ENCODE assay signal across 19 cellular contexts in genomic region chr16:20291807-20292206, GRCh38. TPM values are rescaled to one million over a fixed set of nuclear protein-coding genes. Genes with fewer than 3 reads are reported as not detected.
"Had no signal": no experiment of that assay in that cellular context is flagged by ENCODE, and none has a peak within 500 bp of the region (broad histone marks: within the 10 kb centered on the region; RNA-seq: fewer than 3 reads in every experiment).

No MANE protein-coding gene starts in this region.

- H3K27ac Mint-ChIP-seq: activated CD4-positive, alpha-beta memory T cell treated with anti-CD3 and anti-CD28 coated beads, Interleukin-2, amount 10 ng/mL, durations not matched to agents 7 days and 5 days; activated CD4-positive, alpha-beta T cell treated with anti-CD3 and anti-CD28 coated beads for 36 hours; activated naive CD8-positive, alpha-beta T cell treated with anti-CD3 and anti-CD28 coated beads, Interleukin-2, amount 50 U/mL, for 24 hours; natural killer cell had no signal

- H3K4me1 Mint-ChIP-seq: activated CD4-positive, alpha-beta memory T cell treated with anti-CD3 and anti-CD28 coated beads, Interleukin-2, amount 10 ng/mL, durations not matched to agents 7 days and 5 days; activated CD4-positive, alpha-beta T cell treated with anti-CD3 and anti-CD28 coated beads for 36 hours; activated naive CD8-positive, alpha-beta T cell treated with anti-CD3 and anti-CD28 coated beads, Interleukin-2, amount 50 U/mL, for 24 hours; natural killer cell had no signal

- H3K4me3 Mint-ChIP-seq: activated CD4-positive, alpha-beta memory T cell treated with anti-CD3 and anti-CD28 coated beads, Interleukin-2, amount 10 ng/mL, durations not matched to agents 7 days and 5 days; activated CD4-positive, alpha-beta T cell treated with anti-CD3 and anti-CD28 coated beads for 36 hours; activated naive CD8-positive, alpha-beta T cell treated with anti-CD3 and anti-CD28 coated beads, Interleukin-2, amount 50 U/mL, for 24 hours; natural killer cell had no signal

- H3K27me3 Mint-ChIP-seq: activated CD4-positive, alpha-beta memory T cell treated with anti-CD3 and anti-CD28 coated beads, Interleukin-2, amount 10 ng/mL, durations not matched to agents 7 days and 5 days; activated naive CD8-positive, alpha-beta T cell treated with anti-CD3 and anti-CD28 coated beads, Interleukin-2, amount 50 U/mL, for 24 hours had no signal

- DNase-seq: activated CD4-positive, alpha-beta memory T cell treated with anti-CD3 and anti-CD28 coated beads, Interleukin-2, amount 10 ng/mL, durations not matched to agents 7 days and 5 days; activated CD4-positive, alpha-beta T cell treated with anti-CD3 and anti-CD28 coated beads for 36 hours; activated naive CD4-positive, alpha-beta T cell; activated naive CD8-positive, alpha-beta T cell treated with anti-CD3 and anti-CD28 coated beads, Interleukin-2, amount 50 U/mL, for 24 hours; esophagus squamous epithelium; foreskin fibroblast; islet precursor cell; mammary epithelial cell; natural killer cell; psoas muscle; stimulated activated CD4-positive, alpha-beta T cell treated with anti-CD3 and anti-CD28 coated beads, Interleukin-2, amount 100 ng/mL, for 24 hours; stimulated activated naive CD4-positive, alpha-beta T cell; transverse colon had no signal

- H3K36me3 Mint-ChIP-seq: natural killer cell had no signal

- ATAC-seq: activated CD4-positive, alpha-beta T cell treated with anti-CD3 and anti-CD28 coated beads for 36 hours; activated naive CD8-positive, alpha-beta T cell treated with anti-CD3 and anti-CD28 coated beads, Interleukin-2, amount 50 U/mL, for 24 hours; left lobe of liver; natural killer cell; psoas muscle; sciatic nerve had no signal

- H3K4me3 ChIP-seq: ascending aorta, esophagus squamous epithelium, psoas muscle, transverse colon had no signal

- H3K4me1 ChIP-seq: ascending aorta, esophagus squamous epithelium, psoas muscle, transverse colon had no signal

- H3K9me3 Mint-ChIP-seq: activated CD4-positive, alpha-beta memory T cell treated with anti-CD3 and anti-CD28 coated beads, Interleukin-2, amount 10 ng/mL, durations not matched to agents 7 days and 5 days; activated naive CD8-positive, alpha-beta T cell treated with anti-CD3 and anti-CD28 coated beads, Interleukin-2, amount 50 U/mL, for 24 hours; natural killer cell had no signal

- H3K27ac ChIP-seq: ascending aorta, esophagus squamous epithelium, psoas muscle, transverse colon, VCaP had no signal

- H3K27me3 ChIP-seq: ascending aorta, transverse colon had no signal

- H3K36me3 ChIP-seq: ascending aorta, esophagus squamous epithelium, transverse colon had no signal

RNA-seq across cellular contexts. Expression of gene GP2, which starts 35.5 kb away (rescaled TPM):
- total RNA-seq: activated CD4-positive, alpha-beta memory T cell treated with anti-CD3 and anti-CD28 coated beads, Interleukin-2, amount 10 ng/mL, durations not matched to agents 7 days and 5 days; activated CD4-positive, alpha-beta T cell treated with anti-CD3 and anti-CD28 coated beads for 36 hours; esophagus squamous epithelium; mammary epithelial cell; natural killer cell; osteoblast; T-helper 2 cell treated with Interferon-gamma antibody and Interleukin-4, amounts not matched to agents 100 ng/mL and 5 ng/mL, for 36 hours had no signal
- polyA plus RNA-seq: mammary epithelial cell had no signal
